Comparison of ENCODE assay signal across 1 cellular context in genomic region chr3:94004301-94004910, GRCh38.
A peak's percentile ranks its signal among the peaks of the same experiment; 100 is the strongest.
TF ChIP-seq lines count a peak whose summit lies in the region.

No MANE protein-coding gene starts in this region.

TF ChIP-seq in HepG2, 621 proteins besides CTCF, POLR2A, EP300 and RAD21 (continued from another document):
- TF ChIP-seq NONO (IDR thresholded peaks at IDR 0.05) (no peak), NONO (CRISPR knock-in tag; conservative IDR thresholded peaks at IDR 0.05) (no peak), CENPBD1 (CRISPR knock-in tag; IDR thresholded peaks at IDR 0.05; ENCODE audit: borderline replicate concordance, low read depth) (no peak), ZNF747 (CRISPR knock-in tag; IDR thresholded peaks at IDR 0.05; ENCODE audit: borderline replicate concordance) (no peak), ZNF24 (IDR thresholded peaks at IDR 0.05) (0 out of 2 replicates have a peak, but pooled peaks have one; percentile 32), SNAI1 (CRISPR knock-in tag; IDR thresholded peaks at IDR 0.05; ENCODE audit: borderline replicate concordance) (no peak), ZNF124 (CRISPR knock-in tag; IDR thresholded peaks at IDR 0.05) (0 out of 2 replicates have a peak, but pooled peaks have one; percentile 36), SMAD9 (CRISPR knock-in tag; IDR thresholded peaks at IDR 0.05) (no peak), PAWR (CRISPR knock-in tag; IDR thresholded peaks at IDR 0.05; ENCODE audit: borderline replicate concordance) (no peak), SRSF4 (IDR thresholded peaks at IDR 0.05; ENCODE audit: low read depth, low read length, poor library complexity, severe bottlenecking) (no peak), ZNF33A (CRISPR knock-in tag; IDR thresholded peaks at IDR 0.05; ENCODE audit: borderline replicate concordance) (no peak), ZNF451 (CRISPR knock-in tag; IDR thresholded peaks at IDR 0.05) (no peak), NFE2L2 (IDR thresholded peaks at IDR 0.05; ENCODE audit: low read length) (no peak), RARG (CRISPR knock-in tag; IDR thresholded peaks at IDR 0.05; ENCODE audit: low read depth) (no peak), THAP11 (CRISPR knock-in tag; IDR thresholded peaks at IDR 0.05) (no peak), ATF2 (CRISPR knock-in tag; IDR thresholded peaks at IDR 0.05) (no peak), DNMT1 (CRISPR knock-in tag; IDR thresholded peaks at IDR 0.05) (no peak), SIX4 (CRISPR knock-in tag; IDR thresholded peaks at IDR 0.05) (no peak), RARA (CRISPR knock-in tag; IDR thresholded peaks at IDR 0.05) (no peak), NRL (CRISPR knock-in tag; IDR thresholded peaks at IDR 0.05; ENCODE audit: borderline replicate concordance) (no peak), ZNF577 (CRISPR knock-in tag; IDR thresholded peaks at IDR 0.05; ENCODE audit: borderline replicate concordance, low read depth) (no peak), ZNF557 (CRISPR knock-in tag; IDR thresholded peaks at IDR 0.05) (no peak), ZNF17 (CRISPR knock-in tag; IDR thresholded peaks at IDR 0.05) (no peak), NCOA1 (CRISPR knock-in tag; IDR thresholded peaks at IDR 0.05) (no peak), ZNF143 (CRISPR knock-in tag; IDR thresholded peaks at IDR 0.05) (no peak), ZNF720 (CRISPR knock-in tag; IDR thresholded peaks at IDR 0.05) (no peak), RBM22 (optimal IDR thresholded peaks at IDR 0.05; ENCODE audit: low read length) (no peak), RFXANK (CRISPR knock-in tag; IDR thresholded peaks at IDR 0.05) (no peak), PHB2 (IDR thresholded peaks at IDR 0.05; ENCODE audit: partially characterized antibody) (no peak), ZNF660 (CRISPR knock-in tag; IDR thresholded peaks at IDR 0.05; ENCODE audit: borderline replicate concordance, low read depth) (no peak), CREM (IDR thresholded peaks at IDR 0.05) (no peak), CREM (CRISPR knock-in tag; IDR thresholded peaks at IDR 0.05) (no peak), HNRNPLL (IDR thresholded peaks at IDR 0.05; ENCODE audit: low read depth, low read length, poor library complexity, severe bottlenecking) (no peak), HMGXB4 (CRISPR knock-in tag; IDR thresholded peaks at IDR 0.05; ENCODE audit: borderline replicate concordance in 1 of 2, low read depth in 1 of 2) (0 out of 4 replicates have a peak, but pooled peaks of 1 of the 2 experiments have one; percentile 25), STAG1 (CRISPR knock-in tag; IDR thresholded peaks at IDR 0.05) (peak; percentile 71), HOXA7 (CRISPR knock-in tag; IDR thresholded peaks at IDR 0.05) (no peak), HNRNPK (IDR thresholded peaks at IDR 0.05; ENCODE audit: low read depth, low read length, poor library complexity, severe bottlenecking) (no peak)
